ENCODE assay signal across 9 cellular contexts in genomic region chr13:33544308-33544707, GRCh38.
DNase-seq lines count a peak whose midpoint lies in the region; ATAC-seq, FAIRE-seq and TF ChIP-seq lines count a peak whose summit lies in the region.
"Had no signal": no experiment of that assay in that cellular context is flagged by ENCODE, and none has a peak within 500 bp of the region (broad histone marks: within the 10 kb centered on the region; RNA-seq: fewer than 3 reads in every experiment).

No MANE protein-coding gene starts in this region.

- TF ChIP-seq CTCF in 22Rv1 (IDR thresholded peaks at IDR 0.05) (no peak), adrenal gland (IDR thresholded peaks at IDR 0.05) (no peak)

- ATAC-seq in GM21367 (IDR thresholded peaks at IDR 0.05; ENCODE audit: unreplicated experiment) (no peak), GM21825 (IDR thresholded peaks at IDR 0.05; ENCODE audit: unreplicated experiment) (no peak)

- intact Hi-C loops in adrenal gland (cut with DNase I): loop anchor here in 1 of 2 donors (10.0 kb wide), 2 partner anchors 180 to 960 kb away; partner anchors contain the start of gene PDS5B

- 69 to 73% (median 71%) methylated on average over 3 of the region's 3 CpGs for WGBS in adrenal gland, 4 donors
- 41 to 46% (median 46%) methylated on average over 3 of the region's 3 CpGs for WGBS in small intestine, 3 donors

- H3K4me1 ChIP-seq in HUES48 (ENCODE audit: control insufficient read depth, insufficient read depth, low read length) (peaks cover 35% of the 10 kb centered on the region), adrenal gland (replicated peaks in 1 of 2) (peaks cover 20 to 28% of the 10 kb centered on the region in 2 donors), muscle layer of colon (ENCODE audit: insufficient read depth, low read length) (peaks cover 44% of the 10 kb centered on the region), small intestine (ENCODE audit: control insufficient read depth in 2 of 2, insufficient read depth in 1 of 2, low read depth in 1 of 2, low read length in 1 of 2) (peaks cover 0 to 6% of the 10 kb centered on the region in 2 donors)

- H3K27me3 ChIP-seq in HUES48 (ENCODE audit: control insufficient read depth, insufficient read depth, low read length) (no peaks in the 10 kb centered on the region), adrenal gland (no peaks in the 10 kb centered on the region), muscle layer of colon (ENCODE audit: control insufficient read depth in 1 of 2, insufficient read depth in 2 of 2, low read length in 2 of 2) (no peaks in the 10 kb centered on the region), small intestine (ENCODE audit: control insufficient read depth in 2 of 2, insufficient read depth in 2 of 2, low read length in 2 of 2) (no peaks in the 10 kb centered on the region)

- FAIRE-seq in small intestine (lab: Jason Lieb, UNC): no peak
- FAIRE-seq: G401.6 had no signal

- H3K9ac ChIP-seq in HUES48 (ENCODE audit: low read depth, low read length): no peak overlapping the region; the same call in 1 of the 2 replicates
- H3K9ac ChIP-seq in muscle layer of colon (ENCODE audit: low read length): no peak overlapping the region

- DNase-seq in adrenal gland (no peak), small intestine (no peak), NCI-H1436 (lab: John Stamatoyannopoulos, UW) (no peak)

- no peaks in the 10 kb centered on the region for H3K36me3 ChIP-seq in HUES48 (ENCODE audit: control insufficient read depth, insufficient read depth, low read length)
- H3K36me3 ChIP-seq in adrenal gland (replicated peaks in 1 of 2): no peaks in the 10 kb centered on the region
- H3K36me3 ChIP-seq in muscle layer of colon (ENCODE audit: insufficient read depth, low read length): no peaks in the 10 kb centered on the region
- no peaks in the 10 kb centered on the region for H3K36me3 ChIP-seq in small intestine (ENCODE audit: control insufficient read depth in 2 of 2, insufficient read depth in 2 of 2, low read length in 2 of 2)

- peak overlapping the region; percentile 100 for H3K27ac ChIP-seq in 22Rv1
- peak overlapping the region; percentile 99 for H3K27ac ChIP-seq in HUES48 (ENCODE audit: low read depth, low read length)
- H3K27ac ChIP-seq in adrenal gland: peak overlapping the region in 3 of 5 donors; percentile 96 to 98 (median 97)
- H3K27ac ChIP-seq in muscle layer of colon (ENCODE audit: low read depth, low read length): peak overlapping the region; percentile 95
- H3K27ac ChIP-seq in small intestine (ENCODE audit: low read depth in 1 of 2, low read length in 1 of 2): peak overlapping the region in 1 of 2 donors; percentile 39

- peak overlapping the region; percentile 79; the same call in 1 of the 2 replicates for H3K4me3 ChIP-seq in HUES48 (ENCODE audit: low read depth, low read length)
- H3K4me3 ChIP-seq in adrenal gland: no peak overlapping the region
- no peak overlapping the region for H3K4me3 ChIP-seq in muscle layer of colon (ENCODE audit: low read depth in 1 of 2, low read length in 2 of 2)
- H3K4me3 ChIP-seq in small intestine (ENCODE audit: low read depth in 1 of 2, low read length in 2 of 2): no peak overlapping the region

- TF ChIP-seq POLR2A in adrenal gland (IDR thresholded peaks at IDR 0.05): no peak

- no peaks in the 10 kb centered on the region for H3K9me3 ChIP-seq in HUES48 (ENCODE audit: control insufficient read depth, insufficient read depth, low read length)
- no peaks in the 10 kb centered on the region for H3K9me3 ChIP-seq in adrenal gland (replicated peaks in 1 of 3)
- H3K9me3 ChIP-seq in muscle layer of colon (ENCODE audit: low read length): no peaks in the 10 kb centered on the region
- H3K9me3 ChIP-seq in small intestine (ENCODE audit: control insufficient read depth, low read depth): no peaks in the 10 kb centered on the region
